30 cellular contexts compared by ENCODE assay signal in the genomic region with DNA sequence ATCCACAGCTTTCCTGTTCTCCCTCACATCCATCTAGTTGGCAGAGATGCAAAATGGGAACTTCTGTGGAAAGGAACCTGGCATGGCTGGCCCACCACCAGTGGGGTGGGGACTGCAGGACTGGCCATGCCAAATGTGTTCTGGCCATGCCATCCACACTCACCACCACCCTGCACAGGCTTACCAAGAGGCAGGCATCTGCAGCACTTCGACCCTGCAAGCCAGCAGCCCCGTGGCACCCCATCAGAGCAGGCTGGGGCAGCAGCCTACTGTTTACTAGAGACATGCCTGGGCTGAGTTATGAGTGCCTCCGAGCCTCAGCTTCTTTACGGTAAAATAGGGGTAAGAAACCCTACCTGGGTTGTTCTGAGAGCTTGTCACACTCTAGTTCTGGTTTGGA.
"Had no signal": no experiment of that assay in that cellular context is flagged by ENCODE, and none has a peak within 500 bp of the region (broad histone marks: within the 10 kb centered on the region; RNA-seq: fewer than 3 reads in every experiment).

No MANE protein-coding gene starts in this region.

- H3K27me3 ChIP-seq: ovary, right lobe of liver, testis, tibial nerve, upper lobe of left lung, vagina had no signal

- H3K36me3 ChIP-seq: ovary, right lobe of liver, sigmoid colon, suprapubic skin, tibial nerve, upper lobe of left lung, vagina had no signal

- H3K9me3 Mint-ChIP-seq: natural killer cell treated with Interleukin-12 subunit alpha and Interleukin-12 subunit beta and Interleukin-15 and Interleukin-18, amount 100 ng/mL, for 72 hours; nephron progenitor cell; neural crest cell; stimulated activated naive CD8-positive, alpha-beta T cell treated with anti-CD3 and anti-CD28 coated beads, Interleukin-15, amount 100 ng/mL, for 72 hours had no signal

- H3K36me3 Mint-ChIP-seq: naive thymus-derived CD8-positive, alpha-beta T cell; natural killer cell treated with Interleukin-12 subunit alpha and Interleukin-12 subunit beta and Interleukin-15 and Interleukin-18, amount 100 ng/mL, for 72 hours; stimulated activated memory B cell treated with anti-CD40 and anti-IgM and Interleukin-4, amounts not matched to agents 10 μg/mL and 1 μg/mL and 100 μg/mL, for 72 hours had no signal

- H3K9me3 ChIP-seq: ovary, psoas muscle, right lobe of liver, sigmoid colon, suprapubic skin, testis, tibial nerve, upper lobe of left lung, vagina had no signal

- H3K27ac Mint-ChIP-seq: naive thymus-derived CD8-positive, alpha-beta T cell; natural killer cell treated with Interleukin-12 subunit alpha and Interleukin-12 subunit beta and Interleukin-15 and Interleukin-18, amount 100 ng/mL, for 72 hours; nephron progenitor cell; progenitor cell of endocrine pancreas; stimulated activated memory B cell treated with anti-CD40 and anti-IgM and Interleukin-4, amounts not matched to agents 10 μg/mL and 1 μg/mL and 100 μg/mL, for 72 hours; stimulated activated naive CD8-positive, alpha-beta T cell treated with anti-CD3 and anti-CD28 coated beads, Interleukin-15, amount 100 ng/mL, for 72 hours had no signal

- ATAC-seq: naive thymus-derived CD8-positive, alpha-beta T cell; natural killer cell treated with Interleukin-12 subunit alpha and Interleukin-12 subunit beta and Interleukin-15 and Interleukin-18, amount 100 ng/mL, for 72 hours; psoas muscle; right lobe of liver; stimulated activated memory B cell treated with anti-CD40 and anti-IgM and Interleukin-4, amounts not matched to agents 10 μg/mL and 1 μg/mL and 100 μg/mL, for 72 hours; stimulated activated naive CD8-positive, alpha-beta T cell treated with anti-CD3 and anti-CD28 coated beads, Interleukin-15, amount 100 ng/mL, for 72 hours had no signal

- DNase-seq: nephron progenitor cell; occipital lobe; ovary; posterior cingulate gyrus; psoas muscle; right cardiac atrium; right lobe of liver; sigmoid colon; small intestine; stimulated activated CD4-positive, alpha-beta T cell treated with anti-CD3 and anti-CD28 coated beads, Interleukin-15, amount 100 ng/mL, for 24 hours; stimulated activated CD4-positive, alpha-beta T cell treated with anti-CD3 and anti-CD28 coated beads, Interleukin-2, amount 100 ng/mL, for 24 hours; stimulated activated CD4-positive, alpha-beta T cell treated with anti-CD3 and anti-CD28 coated beads, Interleukin-2, amount 100 ng/mL, for 48 hours; stimulated activated CD4-positive, alpha-beta T cell treated with anti-CD3 and anti-CD28 coated beads, Interleukin-4, amount 100 ng/mL, for 24 hours; stimulated activated naive CD4-positive, alpha-beta T cell; stimulated activated naive CD8-positive, alpha-beta T cell treated with anti-CD3 and anti-CD28 coated beads, Interleukin-15, amount 100 ng/mL, for 72 hours; stimulated activated naive CD8-positive, alpha-beta T cell treated with anti-CD3 and anti-CD28 coated beads, Interleukin-15, Interleukin-2, amounts not matched to agents 100 U/mL and 50 U/mL, for 24 hours; substantia nigra; testis; trophoblast cell had no signal

- H3K4me3 Mint-ChIP-seq: naive thymus-derived CD8-positive, alpha-beta T cell; natural killer cell treated with Interleukin-12 subunit alpha and Interleukin-12 subunit beta and Interleukin-15 and Interleukin-18, amount 100 ng/mL, for 72 hours; nephron progenitor cell; neural crest cell; stimulated activated memory B cell treated with anti-CD40 and anti-IgM and Interleukin-4, amounts not matched to agents 10 μg/mL and 1 μg/mL and 100 μg/mL, for 72 hours; stimulated activated naive CD8-positive, alpha-beta T cell treated with anti-CD3 and anti-CD28 coated beads, Interleukin-15, amount 100 ng/mL, for 72 hours had no signal

- H3K9ac ChIP-seq: parathyroid adenoma had no signal

- H2AFZ ChIP-seq: parathyroid adenoma had no signal

- H3K4me1 ChIP-seq: parathyroid adenoma, psoas muscle, right lobe of liver, sigmoid colon, suprapubic skin, testis, tibial nerve, upper lobe of left lung, vagina had no signal

- H3K4me3 ChIP-seq: ovary, psoas muscle, right lobe of liver, sigmoid colon, suprapubic skin, testis, tibial nerve, upper lobe of left lung, vagina had no signal

- H3K27ac ChIP-seq: ovary, parathyroid adenoma, psoas muscle, right lobe of liver, sigmoid colon, suprapubic skin, testis, tibial nerve, upper lobe of left lung, vagina had no signal

- FAIRE-seq: small intestine, urothelium cell line had no signal

- H3K4me1 Mint-ChIP-seq: naive thymus-derived CD8-positive, alpha-beta T cell; nephron progenitor cell; stimulated activated memory B cell treated with anti-CD40 and anti-IgM and Interleukin-4, amounts not matched to agents 10 μg/mL and 1 μg/mL and 100 μg/mL, for 72 hours; stimulated activated naive CD8-positive, alpha-beta T cell treated with anti-CD3 and anti-CD28 coated beads, Interleukin-15, amount 100 ng/mL, for 72 hours had no signal

- H3K79me2 ChIP-seq: parathyroid adenoma had no signal
